36 cellular contexts compared by ENCODE assay signal in genomic region chr6:132611616-132612015, GRCh38. TPM values are rescaled to one million over a fixed set of nuclear protein-coding genes. Genes with fewer than 3 reads are reported as not detected.
"Had no signal": no experiment of that assay in that cellular context is flagged by ENCODE, and none has a peak within 500 bp of the region (broad histone marks: within the 10 kb centered on the region; RNA-seq: fewer than 3 reads in every experiment).

No MANE protein-coding gene starts in this region.

- H3K27me3 Mint-ChIP-seq: dendritic cell treated with granulocyte-macrophage colony-stimulating factor and Interleukin-4, amounts not matched to agents 40 ng/mL and 50 ng/mL, for 4 days; type B pancreatic cell had no signal

- H3K4me1 ChIP-seq: colonic mucosa, heart right ventricle, left lung, prostate gland, right atrium auricular region, stomach, thyroid gland had no signal

- H3K36me3 Mint-ChIP-seq: mesothelial cell of epicardium; naive B cell; stimulated activated effector memory CD8-positive, alpha-beta T cell treated with anti-CD3 and anti-CD28 coated beads, Interleukin-12 subunit alpha, Interleukin-12 subunit beta, amount 100 ng/mL, for 72 hours; type B pancreatic cell had no signal

- H3K9me3 Mint-ChIP-seq: dendritic cell treated with granulocyte-macrophage colony-stimulating factor and Interleukin-4, amounts not matched to agents 40 ng/mL and 50 ng/mL, for 4 days; endodermal cell; mesothelial cell of epicardium; naive B cell; nephron progenitor cell; stimulated activated effector memory CD8-positive, alpha-beta T cell treated with anti-CD3 and anti-CD28 coated beads, Interleukin-12 subunit alpha, Interleukin-12 subunit beta, amount 100 ng/mL, for 72 hours; type B pancreatic cell had no signal

- H3K36me3 ChIP-seq: colonic mucosa, heart right ventricle, left lung, prostate gland, right atrium auricular region, stomach, thyroid gland had no signal

- H3K4me3 Mint-ChIP-seq: dendritic cell treated with granulocyte-macrophage colony-stimulating factor and Interleukin-4, amounts not matched to agents 40 ng/mL and 50 ng/mL, for 4 days; endodermal cell; mesothelial cell of epicardium; nephron progenitor cell; type B pancreatic cell had no signal

- H3K9me3 ChIP-seq: colonic mucosa, heart right ventricle, left lung, mucosa of descending colon, prostate gland, right atrium auricular region, stomach, thyroid gland had no signal

- H3K4me3 ChIP-seq: colonic mucosa, heart right ventricle, left lung, mucosa of descending colon, prostate gland, right atrium auricular region, stomach, thyroid gland had no signal

- H3K4me1 Mint-ChIP-seq: nephron progenitor cell; stimulated activated effector memory CD8-positive, alpha-beta T cell treated with anti-CD3 and anti-CD28 coated beads, Interleukin-12 subunit alpha, Interleukin-12 subunit beta, amount 100 ng/mL, for 72 hours had no signal

- H3K27ac Mint-ChIP-seq: dendritic cell treated with granulocyte-macrophage colony-stimulating factor and Interleukin-4, amounts not matched to agents 40 ng/mL and 50 ng/mL, for 4 days; endodermal cell; mesothelial cell of epicardium; nephron progenitor cell; stimulated activated effector memory CD8-positive, alpha-beta T cell treated with anti-CD3 and anti-CD28 coated beads, Interleukin-12 subunit alpha, Interleukin-12 subunit beta, amount 100 ng/mL, for 72 hours; type B pancreatic cell had no signal

- DNase-seq: colonic mucosa; effector CD8-positive, alpha-beta T cell; endodermal cell; foreskin fibroblast; glutamatergic neuron; heart right ventricle; left cardiac atrium; left lung; mesenchymal stem cell; mucosa of descending colon; naive B cell; nephron progenitor cell; nucleus accumbens; stimulated activated CD4-positive, alpha-beta T cell treated with anti-CD3 and anti-CD28 coated beads, Interleukin-2, amount 100 ng/mL, for 24 hours; stimulated activated CD4-positive, alpha-beta T cell treated with anti-CD3 and anti-CD28 coated beads, Interleukin-4, amount 100 ng/mL, for 24 hours; stimulated activated naive CD4-positive, alpha-beta T cell treated with Interleukin-2 at 50 U/mL for 16 hours; stomach; thyroid gland had no signal

- H3K27me3 ChIP-seq: colonic mucosa, left lung, right atrium auricular region, stomach, thyroid gland had no signal

- H3K27ac ChIP-seq: colonic mucosa, epithelial cell of prostate, heart right ventricle, left lung, prostate gland, right atrium auricular region, stomach, thyroid gland had no signal

RNA-seq across cellular contexts. Expression of gene TAAR2, which starts 12.5 kb away (rescaled TPM):
- total RNA-seq: chondrocyte, colonic mucosa, endodermal cell, esophagus mucosa, heart right ventricle, kidney epithelial cell, left cardiac atrium, left lung, lower leg skin, lung microvascular endothelial cell, mesothelial cell of epicardium, mucosa of descending colon, osteocyte, prostate gland, right atrium auricular region, sciatic nerve, skeletal muscle tissue, stomach, subcutaneous adipose tissue, temporal lobe, thyroid gland, urinary bladder had no signal
- polyA plus RNA-seq: heart right ventricle, stomach, urinary bladder had no signal

RNA-seq across cellular contexts. Expression of gene TAAR5, which starts 22.1 kb away (rescaled TPM):
- total RNA-seq: chondrocyte, colonic mucosa, endodermal cell, esophagus mucosa, heart right ventricle, kidney epithelial cell, left cardiac atrium, left lung, lower leg skin, lung microvascular endothelial cell, mesothelial cell of epicardium, mucosa of descending colon, osteocyte, prostate gland, right atrium auricular region, sciatic nerve, skeletal muscle tissue, stomach, subcutaneous adipose tissue, temporal lobe, thyroid gland, urinary bladder had no signal
- polyA plus RNA-seq: heart right ventricle, stomach, urinary bladder had no signal

RNA-seq across cellular contexts. Expression of gene TAAR6, which starts 41.5 kb away (rescaled TPM):
- total RNA-seq: chondrocyte, colonic mucosa, endodermal cell, esophagus mucosa, heart right ventricle, kidney epithelial cell, left cardiac atrium, left lung, lower leg skin, lung microvascular endothelial cell, mesothelial cell of epicardium, mucosa of descending colon, osteocyte, prostate gland, right atrium auricular region, sciatic nerve, skeletal muscle tissue, stomach, subcutaneous adipose tissue, temporal lobe, thyroid gland, urinary bladder had no signal
- polyA plus RNA-seq: heart right ventricle, stomach, urinary bladder had no signal

RNA-seq across cellular contexts. Expression of gene TAAR1, which starts 47.4 kb away (rescaled TPM):
- total RNA-seq: chondrocyte, colonic mucosa, endodermal cell, esophagus mucosa, heart right ventricle, kidney epithelial cell, left cardiac atrium, left lung, lower leg skin, lung microvascular endothelial cell, mesothelial cell of epicardium, mucosa of descending colon, osteocyte, prostate gland, right atrium auricular region, sciatic nerve, skeletal muscle tissue, subcutaneous adipose tissue, temporal lobe, thyroid gland, urinary bladder had no signal
- polyA plus RNA-seq: heart right ventricle, stomach, urinary bladder had no signal

RNA-seq across cellular contexts. Expression of gene TAAR8, which starts 59.1 kb away (rescaled TPM):
- total RNA-seq: chondrocyte, colonic mucosa, endodermal cell, esophagus mucosa, heart right ventricle, kidney epithelial cell, left cardiac atrium, left lung, lower leg skin, lung microvascular endothelial cell, mesothelial cell of epicardium, mucosa of descending colon, osteocyte, prostate gland, right atrium auricular region, sciatic nerve, skeletal muscle tissue, stomach, subcutaneous adipose tissue, temporal lobe, thyroid gland, urinary bladder had no signal
- polyA plus RNA-seq: heart right ventricle, stomach, urinary bladder had no signal
